Comparison of ENCODE assay signal across 11 cellular contexts in genomic region chr11:69209936-69210659, GRCh38. TPM values are rescaled to one million over a fixed set of nuclear protein-coding genes. Genes with fewer than 3 reads are reported as not detected.
DNase-seq lines count a peak whose midpoint lies in the region; ATAC-seq, FAIRE-seq and TF ChIP-seq lines count a peak whose summit lies in the region.
"Had no signal": no experiment of that assay in that cellular context is flagged by ENCODE, and none has a peak within 500 bp of the region (broad histone marks: within the 10 kb centered on the region; RNA-seq: fewer than 3 reads in every experiment).

No MANE protein-coding gene starts in this region.

- no TSS peak for BruUV-seq in A673 (replicated peaks; lab: Mats Ljungman, UMichigan)
- BruUV-seq in HepG2 (replicated peaks; lab: Mats Ljungman, UMichigan) = no TSS peak

- 44% methylated on average over 11 of the region's 12 CpGs for WGBS in HepG2 (ENCODE audit: low lambda C conversion rate)

- peak overlapping the region; percentile 22 for H3K27ac ChIP-seq in A673 (ENCODE audit: low read depth, low read length, poor library complexity, severe bottlenecking)
- no peak overlapping the region for H3K27ac ChIP-seq in RWPE2 (ENCODE audit: poor library complexity, severe bottlenecking)
- no peak overlapping the region for H3K27ac ChIP-seq in HepG2 (ENCODE audit: extremely low read length, insufficient read depth, low read length)

- no peaks in the 10 kb centered on the region for H3K79me2 ChIP-seq in HepG2 (ENCODE audit: insufficient read depth, low read length)

- no peak overlapping the region for H3K9ac ChIP-seq in HepG2 (ENCODE audit: insufficient read depth, low read depth, low read length)

- TF ChIP-seq EP300 in HepG2 (IDR thresholded peaks at IDR 0.05; ENCODE audit: low read depth in 2 of 2, low read length in 2 of 2) (no peak), HepG2 (CRISPR knock-in tag; IDR thresholded peaks at IDR 0.05; ENCODE audit: borderline replicate concordance) (no peak)

- TF ChIP-seq RAD21 in HepG2 (CRISPR knock-in tag; IDR thresholded peaks at IDR 0.05) = no peak

- no peak overlapping the region for H3K4me2 ChIP-seq in HepG2 (ENCODE audit: low read depth, low read length)

- H2AFZ ChIP-seq in HepG2 (ENCODE audit: low read length) = no peak overlapping the region

- H3K27me3 ChIP-seq in A673 (replicated peaks; ENCODE audit: insufficient read depth, low read depth, low read length, poor library complexity) (no peaks in the 10 kb centered on the region), RWPE2 (ENCODE audit: insufficient read depth, poor library complexity, severe bottlenecking) (no peaks in the 10 kb centered on the region), HepG2 (ENCODE audit: control insufficient read depth in 1 of 2, insufficient read depth in 2 of 2, low read length in 2 of 2) (peaks cover 4 to 14% of the 10 kb centered on the region in 2 experiments)

- ATAC-seq in RWPE2 (ENCODE audit: low read depth) (no peak), HepG2 (peak; percentile 57), GM21515 (IDR thresholded peaks at IDR 0.05; ENCODE audit: unreplicated experiment) (no peak), omental fat pad (ENCODE audit: low FRiP score) (no peak)
- ATAC-seq: activated CD8-positive, alpha-beta memory T cell treated with anti-CD3 and anti-CD28 coated beads, Interleukin-2, amount 10 ng/mL, durations not matched to agents 7 days and 5 days had no signal

- CTCF ChIA-PET in A673 (lab: Charles Lee) = no interaction called here
- CTCF ChIA-PET in HepG2 (lab: Yijun Ruan, JAX; ENCODE audit: low intra/inter-chr PET ratio, low total read pairs) = no interaction called here

- DNase-seq in A673 (ENCODE audit: low spot score) = no peak
- peak; percentile 27 for DNase-seq in EH (ENCODE audit: low read depth)
- DNase-seq in RWPE2 (ENCODE audit: low spot score) = peak; percentile 29
- DNase-seq in HepG2 (ENCODE audit: low spot score) = peak; percentile 38
- DNase-seq in omental fat pad (ENCODE audit: low spot score) = no peak
- DNase-seq in erythroblast (lab: John Stamatoyannopoulos, UW) = no peak
- no peak for DNase-seq in NCI-H524 treated with DMSO at 0.1 percent for 48 hours (lab: John Stamatoyannopoulos, UW)
- DNase-seq: activated CD8-positive, alpha-beta memory T cell treated with anti-CD3 and anti-CD28 coated beads, Interleukin-2, amount 10 ng/mL, durations not matched to agents 7 days and 5 days; DND-41; NCI-H2029 had no signal

- H3K4me1 ChIP-seq in A673 (ENCODE audit: insufficient read depth, low read length, poor library complexity, severe bottlenecking) (peaks cover 24% of the 10 kb centered on the region), RWPE2 (ENCODE audit: insufficient read depth, poor library complexity, severe bottlenecking) (no peaks in the 10 kb centered on the region), HepG2 (ENCODE audit: insufficient read depth, low read length) (peaks cover 16% of the 10 kb centered on the region)

- in situ Hi-C loops in HepG2 (cut with HindIII; ENCODE audit: extremely low pct_ligation_motif_present, low pct_unique_long_range_greater_than_20kb) = loop anchor here (5.0 to 10.0 kb wide), 2 partner anchors 65 to 93 kb away; no protein-coding TSS in a partner anchor

- no peak for FAIRE-seq in HepG2 (lab: Jason Lieb, UNC)

- intact Hi-C loops in A673 (cut with micrococcal nuclease; ENCODE audit: unreplicated experiment) = loop anchor here (5.0 kb wide), 2 partner anchors 78 to 1057 kb away; no protein-coding TSS in a partner anchor
- intact Hi-C loops in HepG2 (cut with micrococcal nuclease; ENCODE audit: unreplicated experiment) = no loop called here

- POLR2A ChIA-PET in A673 (lab: Charles Lee; ENCODE audit: low non-redundant PET) (no interaction called here), HepG2 (lab: Yijun Ruan, JAX) (no interaction called here)

- H3K36me3 ChIP-seq in A673 (ENCODE audit: insufficient read depth, low read length, poor library complexity, severe bottlenecking) (no peaks in the 10 kb centered on the region), RWPE2 (ENCODE audit: low read depth) (no peaks in the 10 kb centered on the region), HepG2 (replicated peaks in 1 of 2; ENCODE audit: control insufficient read depth in 1 of 2, insufficient read depth in 2 of 2, low read length in 2 of 2) (no peaks in the 10 kb centered on the region)

- H4K20me1 ChIP-seq in HepG2 (ENCODE audit: insufficient read depth, low read length) = no peaks in the 10 kb centered on the region

- H3K9me3 ChIP-seq in A673 (ENCODE audit: low read depth, low read length, poor library complexity, severe bottlenecking) (peaks cover 8% of the 10 kb centered on the region), RWPE2 (ENCODE audit: severe bottlenecking) (no peaks in the 10 kb centered on the region), HepG2 (ENCODE audit: low read length) (no peaks in the 10 kb centered on the region)

- no peak overlapping the region for H3K4me3 ChIP-seq in A673 (ENCODE audit: low read depth, low read length, poor library complexity, severe bottlenecking)
- H3K4me3 ChIP-seq in RWPE2 (ENCODE audit: severe bottlenecking) = no peak overlapping the region
- no peak overlapping the region for H3K4me3 ChIP-seq in HepG2 (replicated peaks in 1 of 3; ENCODE audit: insufficient read depth in 1 of 3, low read depth in 2 of 3, low read length in 3 of 3)

- TF ChIP-seq POLR2A in HepG2 (IDR thresholded peaks at IDR 0.05; ENCODE audit: insufficient read depth in 1 of 2, low read depth in 2 of 2, low read length in 2 of 2) = no peak
- TF ChIP-seq POLR2A in erythroblast (IDR thresholded peaks at IDR 0.05; ENCODE audit: low read length) = no peak

- TF ChIP-seq CTCF in A673 (conservative IDR thresholded peaks at IDR 0.05; ENCODE audit: low read depth, low read length) (no peak), RWPE2 (IDR thresholded peaks at IDR 0.05; ENCODE audit: poor library complexity, severe bottlenecking) (no peak), HepG2 (CRISPR knock-in tag; IDR thresholded peaks at IDR 0.05) (no peak), omental fat pad (IDR thresholded peaks at IDR 0.05) (no peak)

TF ChIP-seq in HepG2, 621 proteins besides CTCF, POLR2A, EP300 and RAD21:
- TF ChIP-seq FOSL2 (CRISPR knock-in tag; IDR thresholded peaks at IDR 0.05) (peak; percentile 80), SSRP1 (CRISPR knock-in tag; IDR thresholded peaks at IDR 0.05) (no peak), FOXM1 (CRISPR knock-in tag; IDR thresholded peaks at IDR 0.05) (no peak), PAF1 (CRISPR knock-in tag; IDR thresholded peaks at IDR 0.05) (no peak), SMC3 (IDR thresholded peaks at IDR 0.05; ENCODE audit: low read length) (no peak), RARA (CRISPR knock-in tag; IDR thresholded peaks at IDR 0.05) (0 out of 2 replicates have a peak, but pooled peaks have one; percentile 8), SAP130 (CRISPR knock-in tag; IDR thresholded peaks at IDR 0.05; ENCODE audit: low read depth) (peak; percentile 49; the same call in 1 of the 2 replicates), KLF11 (CRISPR knock-in tag; IDR thresholded peaks at IDR 0.05) (no peak), ZBTB7B (CRISPR knock-in tag; IDR thresholded peaks at IDR 0.05) (no peak), HOMEZ (CRISPR knock-in tag; IDR thresholded peaks at IDR 0.05; ENCODE audit: low read depth) (no peak)
- TF ChIP-seq, protein P1, sequence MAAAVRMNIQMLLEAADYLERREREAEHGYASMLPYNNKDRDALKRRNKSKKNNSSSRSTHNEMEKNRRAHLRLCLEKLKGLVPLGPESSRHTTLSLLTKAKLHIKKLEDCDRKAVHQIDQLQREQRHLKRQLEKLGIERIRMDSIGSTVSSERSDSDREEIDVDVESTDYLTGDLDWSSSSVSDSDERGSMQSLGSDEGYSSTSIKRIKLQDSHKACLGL (CRISPR knock-in tag; IDR thresholded peaks at IDR 0.05) = no peak

RNA-seq across cellular contexts. Expression of gene SMIM38, which starts 54.4 kb away (rescaled TPM):
- total RNA-seq in A673 (2021) (0.59 and 0.88 TPM in 2 replicates), HepG2 (2016; rRNA removed; fragmentation: Illumina TruSeq; extraction: Trizol) (0.40 TPM in 1 of 2 replicates, not detected in the other), omental fat pad (1 to 10 TPM in 1 of 4 donors, under 1 TPM in 3; 0.69 to 1.6 (median 0.85) TPM)
- 0.18 TPM in 1 of 2 replicates, not detected in the other for total RNA-seq in HepG2 (2016; cell fraction: cytosol; rRNA removed; fragmentation: Illumina TruSeq; extraction: Trizol; ENCODE audit: low read depth)
- 0.39 and 0.61 TPM in 2 replicates for total RNA-seq in HepG2 (2016; cell fraction: insoluble cytoplasmic fraction; rRNA removed; fragmentation: Illumina TruSeq; extraction: Trizol)
- 0.24 and 0.25 TPM in 2 replicates for total RNA-seq in HepG2 (2016; cell fraction: membrane; rRNA removed; fragmentation: Illumina TruSeq; extraction: Trizol)
- total RNA-seq in HepG2 (2016; cell fraction: nucleus; rRNA removed; fragmentation: Illumina TruSeq; extraction: Trizol) = 0.43 and 0.91 TPM in 2 replicates
- polyA plus RNA-seq in HepG2 (2011; rRNA removed) = 0.30 and 0.42 TPM in 2 replicates
- 0.12 and 0.32 TPM in 2 replicates for polyA plus RNA-seq in HepG2 (2011; cell fraction: cytosol; rRNA removed)
- 3.5 and 3.6 TPM in 2 replicates for polyA plus RNA-seq in HepG2 (2011; cell fraction: nucleus; rRNA removed)
- 0.39 and 0.67 TPM in 2 replicates for polyA plus RNA-seq in HepG2 (2012)
- polyA plus RNA-seq in HepG2 (2016; cell fraction: cytosol; fragmentation: Illumina TruSeq; extraction: Trizol; ENCODE audit: low read depth) = not detected in 2 replicates
- polyA plus RNA-seq in HepG2 (2016; cell fraction: insoluble cytoplasmic fraction; fragmentation: Illumina TruSeq; extraction: Trizol; ENCODE audit: low read depth) = 0.09 TPM in 1 of 2 replicates, not detected in the other
- polyA plus RNA-seq in HepG2 (2016; cell fraction: membrane; fragmentation: Illumina TruSeq; extraction: Trizol; ENCODE audit: low read depth) = not detected in 2 replicates
- polyA plus RNA-seq in HepG2 (2016; cell fraction: nucleus; fragmentation: Illumina TruSeq; extraction: Trizol; ENCODE audit: insufficient read depth, low read depth) = 0.45 and 0.49 TPM in 2 replicates
- 0.09 and 1.2 TPM in 2 replicates for polyA minus RNA-seq in HepG2 (2011; rRNA and poly(A)+ RNA removed; ENCODE audit: low replicate concordance)
- not detected in 2 replicates for polyA minus RNA-seq in HepG2 (2011; cell fraction: cytosol; rRNA and poly(A)+ RNA removed)
- polyA minus RNA-seq in HepG2 (2011; cell fraction: nucleus; rRNA and poly(A)+ RNA removed) = 1.4 and 2.1 TPM in 2 replicates

Comparison
In these comparisons a context has a peak if more than half of its experiments do, and no peak if none do; other contexts are left out.
1. DNase-seq: peak in EH (single experiment), RWPE2 (single experiment) and HepG2 (single experiment); none in A673 (single experiment), omental fat pad (single experiment), erythroblast (0 of 2) and NCI-H524 treated with DMSO at 0.1 percent for 48 hours (single experiment).